Comparison of ENCODE assay signal across 1 cellular context in the genomic region with DNA sequence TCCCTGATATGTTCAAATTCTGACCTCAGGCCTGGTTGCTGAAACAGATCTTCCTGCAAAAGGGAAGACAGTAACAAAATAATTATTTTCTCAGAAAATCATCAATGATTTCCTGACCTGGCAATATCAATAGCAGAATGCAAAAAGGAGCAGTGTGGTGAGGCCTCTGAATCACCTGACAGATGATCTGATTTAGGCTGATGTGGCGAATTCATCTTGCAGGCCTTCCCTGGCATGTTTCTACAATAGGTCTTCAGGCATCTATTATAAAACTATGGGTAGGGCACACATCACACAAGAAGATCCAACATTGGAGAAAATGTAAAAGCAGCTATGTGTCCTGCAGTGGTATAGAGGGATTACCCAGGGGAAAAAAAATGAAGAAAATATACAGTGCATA.
TF ChIP-seq lines count a peak whose summit lies in the region.

No MANE protein-coding gene starts in this region.

TF ChIP-seq in K562, 482 proteins besides CTCF, POLR2A, EP300 and RAD21:
- TF ChIP-seq SMARCC2 (IDR thresholded peaks at IDR 0.05; ENCODE audit: low read depth) (no peak), ZNF316 (IDR thresholded peaks at IDR 0.05) (0 out of 2 replicates have a peak, but pooled peaks have one; percentile 15)
